40 cellular contexts compared by ENCODE assay signal in genomic region chr6:111270121-111270520, GRCh38.
"Had no signal": no experiment of that assay in that cellular context is flagged by ENCODE, and none has a peak within 500 bp of the region (broad histone marks: within the 10 kb centered on the region; RNA-seq: fewer than 3 reads in every experiment).

No MANE protein-coding gene starts in this region.

- H3K4me1 Mint-ChIP-seq: activated T-helper 17 cell treated with anti-CD3 and anti-CD28 coated beads, Interleukin-2, amount 50 U/mL, for 72 hours had no signal

- H3K36me3 ChIP-seq: breast epithelium had no signal

- FAIRE-seq: astrocyte, bronchial epithelial cell had no signal

- ATAC-seq: activated naive CD4-positive, alpha-beta T cell treated with anti-CD3 and anti-CD28 coated beads, Interleukin-2, amount 50 U/mL, for 72 hours; activated naive CD8-positive, alpha-beta T cell treated with anti-CD3 and anti-CD28 coated beads, Interleukin-2, amount 50 U/mL, for 24 hours; activated T-cell treated with anti-CD3 and anti-CD28 coated beads, Interleukin-2, amount 50 U/mL, for 4 hours; activated T-cell treated with anti-CD3 and anti-CD28 coated beads, Interleukin-2, amount 50 U/mL, for 72 hours; activated T-helper 17 cell treated with anti-CD3 and anti-CD28 coated beads, Interleukin-2, amount 50 U/mL, for 72 hours; body of pancreas had no signal

- H3K4me1 ChIP-seq: ascending aorta, body of pancreas, breast epithelium had no signal

- H3K4me3 Mint-ChIP-seq: activated naive CD4-positive, alpha-beta T cell treated with anti-CD3 and anti-CD28 coated beads for 36 hours; activated naive CD4-positive, alpha-beta T cell treated with anti-CD3 and anti-CD28 coated beads, Interleukin-2, amount 10 ng/mL, durations not matched to agents 7 days and 5 days; activated naive CD4-positive, alpha-beta T cell treated with anti-CD3 and anti-CD28 coated beads, Interleukin-2, amount 50 U/mL, for 24 hours; activated naive CD8-positive, alpha-beta T cell; activated naive CD8-positive, alpha-beta T cell treated with anti-CD3 and anti-CD28 coated beads for 36 hours; activated naive CD8-positive, alpha-beta T cell treated with anti-CD3 and anti-CD28 coated beads, Interleukin-2, amount 10 ng/mL, durations not matched to agents 7 days and 5 days; activated naive CD8-positive, alpha-beta T cell treated with anti-CD3 and anti-CD28 coated beads, Interleukin-2, amount 50 U/mL, for 24 hours; activated T-cell treated with anti-CD3 and anti-CD28 coated beads, Interleukin-2, amount 50 U/mL, for 24 hours; activated T-cell treated with anti-CD3 and anti-CD28 coated beads, Interleukin-2, amount 50 U/mL, for 4 hours; activated T-cell treated with anti-CD3 and anti-CD28 coated beads, Interleukin-2, amount 50 U/mL, for 72 hours; activated T-helper 1 cell treated with anti-CD3 and anti-CD28 coated beads, Interleukin-12 subunit alpha, Interleukin-12 subunit beta, Interleukin-2, Interleukin-4 antibody, amounts not matched to agents 30 ng/mL and 10 ng/mL and 1 ng/mL, durations not matched to agents 14 hours and 24 hours and 36 hours; activated T-helper 17 cell treated with anti-CD3 and anti-CD28 coated beads, Interleukin-2, amount 50 U/mL, for 72 hours; central memory CD8-positive, alpha-beta T cell had no signal

- H3K27ac ChIP-seq: adrenal gland, ascending aorta, body of pancreas, brain microvascular endothelial cell, breast epithelium, cardiac muscle cell had no signal

- H3K4me3 ChIP-seq: adrenal gland, ascending aorta, body of pancreas, breast epithelium, cardiac muscle cell had no signal

- H3K9me3 ChIP-seq: adrenal gland had no signal

- H3K27ac Mint-ChIP-seq: activated naive CD4-positive, alpha-beta T cell treated with anti-CD3 and anti-CD28 coated beads for 36 hours; activated naive CD4-positive, alpha-beta T cell treated with anti-CD3 and anti-CD28 coated beads, Interleukin-2, amount 10 ng/mL, durations not matched to agents 7 days and 5 days; activated naive CD4-positive, alpha-beta T cell treated with anti-CD3 and anti-CD28 coated beads, Interleukin-2, amount 50 U/mL, for 24 hours; activated naive CD4-positive, alpha-beta T cell treated with anti-CD3 and anti-CD28 coated beads, Interleukin-2, amount 50 U/mL, for 72 hours; activated naive CD8-positive, alpha-beta T cell; activated naive CD8-positive, alpha-beta T cell treated with anti-CD3 and anti-CD28 coated beads for 36 hours; activated naive CD8-positive, alpha-beta T cell treated with anti-CD3 and anti-CD28 coated beads, Interleukin-2, amount 10 ng/mL, durations not matched to agents 7 days and 5 days; activated naive CD8-positive, alpha-beta T cell treated with anti-CD3 and anti-CD28 coated beads, Interleukin-2, amount 50 U/mL, for 24 hours; activated T-cell treated with anti-CD3 and anti-CD28 coated beads, Interleukin-2, amount 50 U/mL, for 24 hours; activated T-cell treated with anti-CD3 and anti-CD28 coated beads, Interleukin-2, amount 50 U/mL, for 72 hours; activated T-helper 1 cell treated with anti-CD3 and anti-CD28 coated beads, Interleukin-12 subunit alpha, Interleukin-12 subunit beta, Interleukin-2, Interleukin-4 antibody, amounts not matched to agents 30 ng/mL and 10 ng/mL and 1 ng/mL, durations not matched to agents 14 hours and 24 hours and 36 hours; activated T-helper 17 cell treated with anti-CD3 and anti-CD28 coated beads, Interleukin-2, amount 50 U/mL, for 72 hours; activated T-helper 2 cell treated with anti-CD3 and anti-CD28 coated beads, Interferon-gamma antibody, Interleukin-2, Interleukin-4, amounts not matched to agents 10 μg/mL and 5 μg/mL and 100 μg/mL, durations not matched to agents 14 hours and 24 hours and 36 hours had no signal

- DNase-seq: activated effector memory CD4-positive, alpha-beta T cell treated with anti-CD3 and anti-CD28 coated beads, Interleukin-2, amount 50 U/mL, for 16 hours; activated effector memory CD4-positive, alpha-beta T cell treated with Interleukin-2 at 50 U/mL for 16 hours; activated gamma-delta T cell; activated gamma-delta T cell treated with Interleukin-2 at 50 U/mL for 16 hours; activated naive CD4-positive, alpha-beta T cell; activated naive CD4-positive, alpha-beta T cell treated with anti-CD3 and anti-CD28 coated beads for 36 hours; activated naive CD4-positive, alpha-beta T cell treated with anti-CD3 and anti-CD28 coated beads, Interleukin-2, amount 10 ng/mL, durations not matched to agents 7 days and 5 days; activated naive CD4-positive, alpha-beta T cell treated with anti-CD3 and anti-CD28 coated beads, Interleukin-2, amount 50 U/mL, for 16 hours; activated naive CD4-positive, alpha-beta T cell treated with Interleukin-2 at 50 U/mL for 16 hours; activated naive CD8-positive, alpha-beta T cell treated with anti-CD3 and anti-CD28 coated beads for 36 hours; activated naive CD8-positive, alpha-beta T cell treated with anti-CD3 and anti-CD28 coated beads, Interleukin-2, amount 10 ng/mL, durations not matched to agents 7 days and 5 days; activated naive CD8-positive, alpha-beta T cell treated with anti-CD3 and anti-CD28 coated beads, Interleukin-2, amount 50 U/mL, for 24 hours; activated T-cell treated with anti-CD3 and anti-CD28 coated beads, Interleukin-2, amount 50 U/mL, for 1 hour; activated T-cell treated with anti-CD3 and anti-CD28 coated beads, Interleukin-2, amount 50 U/mL, for 24 hours; activated T-cell treated with anti-CD3 and anti-CD28 coated beads, Interleukin-2, amount 50 U/mL, for 4 hours; activated T-cell treated with anti-CD3 and anti-CD28 coated beads, Interleukin-2, amount 50 U/mL, for 48 hours; activated T-cell treated with anti-CD3 and anti-CD28 coated beads, Interleukin-2, amount 50 U/mL, for 72 hours; adrenal gland; amniotic stem cell; amygdala; anterior cingulate cortex; aorta; body of pancreas; brain microvascular endothelial cell; caudate nucleus; central memory CD4-positive, alpha-beta T cell; cerebellar nuclear complex had no signal

- H3K27me3 ChIP-seq: adrenal gland, ascending aorta, body of pancreas, brain microvascular endothelial cell, breast epithelium, cardiac muscle cell had no signal

- H3K27me3 Mint-ChIP-seq: activated naive CD4-positive, alpha-beta T cell treated with anti-CD3 and anti-CD28 coated beads, Interleukin-2, amount 10 ng/mL, durations not matched to agents 7 days and 5 days; activated naive CD4-positive, alpha-beta T cell treated with anti-CD3 and anti-CD28 coated beads, Interleukin-2, amount 50 U/mL, for 24 hours; activated naive CD8-positive, alpha-beta T cell; activated naive CD8-positive, alpha-beta T cell treated with anti-CD3 and anti-CD28 coated beads for 36 hours; activated naive CD8-positive, alpha-beta T cell treated with anti-CD3 and anti-CD28 coated beads, Interleukin-2, amount 10 ng/mL, durations not matched to agents 7 days and 5 days; activated naive CD8-positive, alpha-beta T cell treated with anti-CD3 and anti-CD28 coated beads, Interleukin-2, amount 50 U/mL, for 24 hours; activated T-cell treated with anti-CD3 and anti-CD28 coated beads, Interleukin-2, amount 50 U/mL, for 24 hours; activated T-helper 17 cell treated with anti-CD3 and anti-CD28 coated beads, Interleukin-2, amount 50 U/mL, for 72 hours; brain; central memory CD8-positive, alpha-beta T cell had no signal
